In the genomic region with DNA sequence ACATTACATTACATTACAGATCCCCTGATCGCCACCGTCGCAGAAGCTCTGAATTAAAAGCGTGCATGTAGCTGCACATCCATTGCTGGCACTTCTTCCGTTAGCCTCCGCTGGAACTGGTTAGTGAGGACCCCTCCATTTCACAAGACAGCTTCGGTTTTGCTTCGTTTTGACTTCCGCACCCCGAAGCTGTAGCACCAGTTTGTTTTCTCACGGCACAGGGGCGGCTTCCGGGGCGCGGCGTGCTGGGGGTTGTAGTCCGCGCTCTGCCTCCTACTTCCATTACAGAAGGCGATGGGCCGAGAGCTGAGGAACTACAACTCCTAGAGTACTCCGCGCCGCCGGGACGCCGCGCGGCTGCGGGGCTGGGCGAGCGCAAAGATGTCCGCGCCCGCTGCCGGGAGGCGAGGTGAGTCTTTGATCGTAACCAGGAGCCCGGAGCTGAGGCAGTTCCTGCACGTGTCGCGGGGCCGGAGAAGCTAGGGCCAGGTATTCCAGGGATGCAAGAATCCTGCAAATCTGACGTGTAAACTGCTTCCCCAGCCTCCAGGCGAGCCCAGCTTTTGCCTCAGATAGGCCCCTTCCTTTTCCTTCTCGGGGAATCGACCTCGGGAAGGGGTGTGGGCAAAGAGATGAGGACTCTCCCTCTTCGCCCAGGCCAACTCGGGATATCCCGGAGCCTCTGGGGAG, we compare ENCODE assay signal across 8 cellular contexts. TPM values are rescaled to one million over a fixed set of nuclear protein-coding genes. Genes with fewer than 3 reads are reported as not detected.
DNase-seq lines count a peak whose midpoint lies in the region; ATAC-seq and TF ChIP-seq lines count a peak whose summit lies in the region.

A gene (plus strand): TSS at position 352 of the 690 bp plus-strand sequence. CDS start 387 bp downstream, outside the sequence.

- no peaks in the 10 kb centered on the region for H3K9me3 ChIP-seq in Panc1 (ENCODE audit: control insufficient read depth, insufficient read depth, low read depth, low read length)
- no peaks in the 10 kb centered on the region for H3K9me3 ChIP-seq in muscle layer of duodenum (ENCODE audit: control insufficient read depth in 1 of 2, low read length in 2 of 2)

- H3K4me1 ChIP-seq in Panc1 (ENCODE audit: control insufficient read depth, insufficient read depth, low read length) (peaks cover 7% of the 10 kb centered on the region), muscle layer of duodenum (ENCODE audit: control insufficient read depth in 1 of 2, insufficient read depth in 2 of 2, low read length in 2 of 2) (peaks cover 22 to 27% of the 10 kb centered on the region in 2 donors)

- no peak for TF ChIP-seq CTCF in Panc1 (IDR thresholded peaks at IDR 0.05)

- in situ Hi-C loops in Panc1 (cut with HindIII; ENCODE audit: low pct_unique_long_range_greater_than_20kb, low sequenced_read_pairs): no loop called here

- peak within 1 kb of the TSS; percentile 98 for H3K4me3 ChIP-seq in Jurkat, Clone E6-1 (ENCODE audit: low read length)
- H3K4me3 ChIP-seq in Panc1 (ENCODE audit: low read depth in 2 of 2, low read length in 2 of 2): peak within 1 kb of the TSS; percentile 92 to 95
- peak within 1 kb of the TSS; percentile 93 to 100 for H3K4me3 ChIP-seq in muscle layer of duodenum (ENCODE audit: low read depth in 1 of 2, low read length in 2 of 2)

- intact Hi-C loops in Panc1 (cut with micrococcal nuclease; ENCODE audit: unreplicated experiment): no loop called here

- ATAC-seq in GM21576 (IDR thresholded peaks at IDR 0.05; ENCODE audit: unreplicated experiment) (peak; percentile 91), Panc1 (peak; percentile 99), esophagus mucosa (peak; percentile 95)

- H3K27me3 ChIP-seq in Panc1 (ENCODE audit: control insufficient read depth, insufficient read depth, low read length) (no peaks in the 10 kb centered on the region), muscle layer of duodenum (ENCODE audit: low read depth, low read length) (no peaks in the 10 kb centered on the region)

- H3K36me3 ChIP-seq in Panc1 (ENCODE audit: control insufficient read depth, insufficient read depth, low read length) (peaks cover 10% of the 10 kb centered on the region), muscle layer of duodenum (ENCODE audit: control insufficient read depth in 1 of 2, insufficient read depth in 2 of 2, low read length in 2 of 2) (peaks cover 12 to 22% of the 10 kb centered on the region in 2 donors)

- POLR2A ChIA-PET in Panc1 (lab: Charles Lee): interaction anchor here (0.6 to 0.7 kb wide), 2 partner anchors 15 to 334 kb away, joined by 3 read pairs; no protein-coding TSS in a partner anchor

- CTCF ChIA-PET in Panc1 (lab: Charles Lee): no interaction called here

- H3K27ac ChIP-seq in Panc1 (ENCODE audit: low read length): peak within 1 kb of the TSS; percentile 84
- H3K27ac ChIP-seq in muscle layer of duodenum (ENCODE audit: low read length): peak within 1 kb of the TSS; percentile 89

- no TSS peak for BruUV-seq in Panc1 (replicated peaks; lab: Mats Ljungman, UMichigan)

- DNase-seq in DMS153 (lab: John Stamatoyannopoulos, UW): peak; percentile 88
- peak; percentile 96 for DNase-seq in Jurkat, Clone E6-1 (ENCODE audit: low read depth, low spot score)
- DNase-seq in Panc1 (ENCODE audit: low read depth, low spot score): peak; percentile 55
- DNase-seq in activated T-cell treated with anti-CD3 and anti-CD28 coated beads, Interleukin-2, amount 50 U/mL, for 48 hours: peak; percentile 95
- DNase-seq in stimulated activated CD8-positive, alpha-beta memory T cell treated with anti-CD3 and anti-CD28 coated beads, Interleukin-7, amount 100 ng/mL, for 4 hours (ENCODE audit: low read depth in 2 of 2): peak; percentile 92 to 93

RNA-seq across cellular contexts. Expression of the gene that starts here (rescaled TPM):
- polyA plus RNA-seq in Jurkat, Clone E6-1 (2012; ENCODE audit: insufficient read depth, insufficient read length): 19.0 TPM
- total RNA-seq in Panc1 (2021; ENCODE audit: unreplicated experiment) (21.9 TPM), esophagus mucosa (28.8 TPM)
- polyA plus RNA-seq in Panc1 (2012; ENCODE audit: insufficient read length): 14.1 TPM

Comparison
In these comparisons a context has a peak if more than half of its experiments do, and no peak if none do; other contexts are left out.
1. Peak in every context shown above with its lines: DNase-seq, ATAC-seq, H3K4me3 ChIP-seq and H3K27ac ChIP-seq.